In genomic region chr5:160835376-160835775, GRCh38 we compare ENCODE assay signal across 21 cellular contexts. TPM values are rescaled to one million over a fixed set of nuclear protein-coding genes. Genes with fewer than 3 reads are reported as not detected.
DNase-seq lines count a peak whose midpoint lies in the region; ATAC-seq, FAIRE-seq and TF ChIP-seq lines count a peak whose summit lies in the region.
"Had no signal": no experiment of that assay in that cellular context is flagged by ENCODE, and none has a peak within 500 bp of the region (broad histone marks: within the 10 kb centered on the region; RNA-seq: fewer than 3 reads in every experiment).

No MANE protein-coding gene starts in this region.

- no peak for FAIRE-seq in H54 (lab: Jason Lieb, UNC)
- FAIRE-seq: RCC 7860 had no signal

- ATAC-seq in GM18907 (IDR thresholded peaks at IDR 0.05; ENCODE audit: unreplicated experiment) (peak; percentile 42), GM21786 (IDR thresholded peaks at IDR 0.05; ENCODE audit: unreplicated experiment) (peak; percentile 26), HG03460 (IDR thresholded peaks at IDR 0.05; ENCODE audit: unreplicated experiment) (peak; percentile 17)
- ATAC-seq: activated CD4-positive, alpha-beta T cell treated with anti-CD3 and anti-CD28 coated beads for 36 hours; lower lobe of right lung; right cardiac atrium; T-helper 17 cell had no signal

- H3K27ac ChIP-seq in epithelial cell of prostate = peak overlapping the region; percentile 93
- H3K27ac ChIP-seq: lower lobe of right lung, vagina had no signal

- DNase-seq in epithelial cell of prostate (ENCODE audit: low read depth, low spot score) (no peak), mesenteric fat pad (ENCODE audit: low spot score) (no peak), amniotic stem cell (lab: John Stamatoyannopoulos, UW) (no peak), H54 (ENCODE audit: insufficient read length, low spot score) (no peak), NCI-H1694 (lab: John Stamatoyannopoulos, UW) (no peak)
- DNase-seq: activated CD4-positive, alpha-beta T cell treated with anti-CD3 and anti-CD28 coated beads for 36 hours; activated T-cell treated with anti-CD3 and anti-CD28 coated beads, Interleukin-2, amount 50 U/mL, for 1 hour; cortex of kidney; lower lobe of right lung; NCI-H1436; right cardiac atrium; stimulated activated CD4-positive, alpha-beta T cell treated with anti-CD3 and anti-CD28 coated beads, Interleukin-4, amount 100 ng/mL, for 1 hour; T-helper 17 cell had no signal

- TF ChIP-seq POLR2A in H54 (IDR thresholded peaks at IDR 0.05; ENCODE audit: low read depth, low read length) = no peak

RNA-seq across cellular contexts. Expression of gene ATP10B, which starts 16.6 kb away (rescaled TPM):
- total RNA-seq in mesenteric fat pad = 0.42 TPM
- total RNA-seq: activated CD4-positive, alpha-beta T cell treated with anti-CD3 and anti-CD28 coated beads for 36 hours; B cell; fibroblast of lung; lower lobe of right lung; NCI-H460; right cardiac atrium; T-helper 17 cell had no signal
